8 cellular contexts compared by ENCODE assay signal in genomic region chr19:6767081-6767356, GRCh38. TPM values are rescaled to one million over a fixed set of nuclear protein-coding genes. Genes with fewer than 3 reads are reported as not detected.
DNase-seq lines count a peak whose midpoint lies in the region; ATAC-seq and TF ChIP-seq lines count a peak whose summit lies in the region.

No MANE protein-coding gene starts in this region.

- no peaks in the 10 kb centered on the region for H3K9me3 Mint-ChIP-seq in T-helper 1 cell treated with Interleukin-12 subunit alpha and Interleukin-12 subunit beta and Interleukin-4 antibody, amounts not matched to agents 30 μg/mL and 1 μg/mL, for 36 hours
- H3K9me3 Mint-ChIP-seq in activated B cell treated with CpG ODN at 0.5 μM for 24 hours (no peaks in the 10 kb centered on the region), type B pancreatic cell (no peaks in the 10 kb centered on the region)

- no peaks in the 10 kb centered on the region for H3K27me3 ChIP-seq in kidney epithelial cell (ENCODE audit: control insufficient read depth, insufficient read depth, low read length)

- peaks cover 1% of the 10 kb centered on the region for H3K36me3 ChIP-seq in kidney epithelial cell (ENCODE audit: control insufficient read depth, insufficient read depth, low read length)

- H3K4me3 Mint-ChIP-seq in T-helper 1 cell treated with Interleukin-12 subunit alpha and Interleukin-12 subunit beta and Interleukin-4 antibody, amounts not matched to agents 30 μg/mL and 1 μg/mL, for 36 hours, result peak overlapping the region; percentile 92
- H3K4me3 Mint-ChIP-seq in activated B cell treated with CpG ODN at 0.5 μM for 24 hours (peak overlapping the region; percentile 88), type B pancreatic cell (peak overlapping the region; percentile 97)

- H3K4me1 Mint-ChIP-seq in T-helper 1 cell treated with Interleukin-12 subunit alpha and Interleukin-12 subunit beta and Interleukin-4 antibody, amounts not matched to agents 30 μg/mL and 1 μg/mL, for 36 hours (ENCODE audit: low read depth), result peaks cover 32% of the 10 kb centered on the region
- peaks cover 41% of the 10 kb centered on the region for H3K4me1 Mint-ChIP-seq in activated B cell treated with CpG ODN at 0.5 μM for 24 hours
- peaks cover 4% of the 10 kb centered on the region for H3K4me1 Mint-ChIP-seq in type B pancreatic cell (ENCODE audit: unreplicated experiment)

- intact Hi-C loops in activated B cell treated with CpG ODN at 0.5 μM for 24 hours (cut with micrococcal nuclease), result loop anchor here (1.0 to 5.0 kb wide), 5 partner anchors 14 to 249 kb away; partner anchors contain the start of gene GPR108

- H3K27ac Mint-ChIP-seq in T-helper 1 cell treated with Interleukin-12 subunit alpha and Interleukin-12 subunit beta and Interleukin-4 antibody, amounts not matched to agents 30 μg/mL and 1 μg/mL, for 36 hours, result peak overlapping the region; percentile 94
- H3K27ac Mint-ChIP-seq in activated B cell treated with CpG ODN at 0.5 μM for 24 hours, result peak overlapping the region; percentile 85
- peak overlapping the region; percentile 100 for H3K27ac Mint-ChIP-seq in type B pancreatic cell

- ATAC-seq in HG03095 (IDR thresholded peaks at IDR 0.05; ENCODE audit: unreplicated experiment) (peak; percentile 7), activated B cell treated with CpG ODN at 0.5 μM for 24 hours (ENCODE audit: low read depth) (peak; percentile 22), GM21367 (IDR thresholded peaks at IDR 0.05; ENCODE audit: unreplicated experiment) (no peak)

- TF ChIP-seq CTCF in activated B cell treated with CpG ODN at 0.5 μM for 24 hours (IDR thresholded peaks at IDR 0.05), result no peak
- TF ChIP-seq CTCF in kidney epithelial cell (IDR thresholded peaks at IDR 0.05; ENCODE audit: insufficient read depth, low read length, poor library complexity, severe bottlenecking), result no peak
- no peak for TF ChIP-seq CTCF in type B pancreatic cell (conservative IDR thresholded peaks at IDR 0.05)

- H3K36me3 Mint-ChIP-seq in T-helper 1 cell treated with Interleukin-12 subunit alpha and Interleukin-12 subunit beta and Interleukin-4 antibody, amounts not matched to agents 30 μg/mL and 1 μg/mL, for 36 hours (ENCODE audit: low read depth), result peaks cover 5% of the 10 kb centered on the region
- peaks cover 7% of the 10 kb centered on the region for H3K36me3 Mint-ChIP-seq in activated B cell treated with CpG ODN at 0.5 μM for 24 hours (ENCODE audit: low read depth)
- no peaks in the 10 kb centered on the region for H3K36me3 Mint-ChIP-seq in type B pancreatic cell

- POLR2A ChIA-PET in activated B cell treated with CpG ODN at 0.5 μM for 24 hours (lab: Charles Lee), result interaction anchor here (1.9 to 10.1 kb wide), 2 partner anchors 26 to 35 kb away, joined by 5 to 333 read pairs; no protein-coding TSS in a partner anchor

- DNase-seq in T-helper 1 cell (no peak), activated B cell treated with CpG ODN at 0.5 μM for 24 hours (no peak), kidney epithelial cell (ENCODE audit: low read depth) (no peak), type B pancreatic cell (ENCODE audit: extremely low spot score, unreplicated experiment) (no peak), putamen (ENCODE audit: low spot score) (no peak)

- CTCF ChIA-PET in activated B cell treated with CpG ODN at 0.5 μM for 24 hours (lab: Charles Lee), result no interaction called here

- H3K27me3 Mint-ChIP-seq in T-helper 1 cell treated with Interleukin-12 subunit alpha and Interleukin-12 subunit beta and Interleukin-4 antibody, amounts not matched to agents 30 μg/mL and 1 μg/mL, for 36 hours (ENCODE audit: low read depth), result no peaks in the 10 kb centered on the region
- H3K27me3 Mint-ChIP-seq in activated B cell treated with CpG ODN at 0.5 μM for 24 hours (no peaks in the 10 kb centered on the region), type B pancreatic cell (peaks cover 30% of the 10 kb centered on the region)

- peak overlapping the region; percentile 65 for H3K4me3 ChIP-seq in kidney epithelial cell (ENCODE audit: low read depth, low read length)

RNA-seq across cellular contexts. Expression of gene SH2D3A, which starts 0.2 kb away (rescaled TPM):
- 18.7 and 22.6 TPM in 2 replicates for total RNA-seq in activated B cell treated with CpG ODN at 0.5 μM for 24 hours
- total RNA-seq in kidney epithelial cell, result 40.0 and 45.8 TPM in 2 replicates
- total RNA-seq in type B pancreatic cell (ENCODE audit: low replicate concordance), result 17.4 and 47.5 TPM in 2 replicates

RNA-seq across cellular contexts. Expression of gene VAV1, which starts 5.5 kb away (rescaled TPM):
- total RNA-seq in activated B cell treated with CpG ODN at 0.5 μM for 24 hours (105 and 121 TPM in 2 replicates), kidney epithelial cell (0.27 and 0.50 TPM in 2 replicates), type B pancreatic cell (ENCODE audit: low replicate concordance) (not detected in 2 replicates)

RNA-seq across cellular contexts. Expression of gene TRIP10, which starts 27.5 kb away (rescaled TPM):
- total RNA-seq in activated B cell treated with CpG ODN at 0.5 μM for 24 hours (94.7 and 101 TPM in 2 replicates), kidney epithelial cell (31.2 and 35.2 TPM in 2 replicates), type B pancreatic cell (ENCODE audit: low replicate concordance) (35.1 and 42.3 TPM in 2 replicates)

RNA-seq across cellular contexts. Expression of gene GPR108, which starts 29.6 kb away (rescaled TPM):
- 53.5 and 55.6 TPM in 2 replicates for total RNA-seq in activated B cell treated with CpG ODN at 0.5 μM for 24 hours
- total RNA-seq in kidney epithelial cell, result 59.9 and 66.6 TPM in 2 replicates
- 55.4 and 56.1 TPM in 2 replicates for total RNA-seq in type B pancreatic cell (ENCODE audit: low replicate concordance)

RNA-seq across cellular contexts. Expression of gene C3, which starts 46.6 kb away (rescaled TPM):
- total RNA-seq in activated B cell treated with CpG ODN at 0.5 μM for 24 hours (0.44 and 0.53 TPM in 2 replicates), kidney epithelial cell (58.5 and 61.8 TPM in 2 replicates), type B pancreatic cell (ENCODE audit: low replicate concordance) (8.2 and 14.2 TPM in 2 replicates)

Comparison
In these comparisons a context has a peak if more than half of its experiments do, and no peak if none do; other contexts are left out.
1. RNA of gene VAV1, which starts 5.5 kb away (total RNA-seq): 105 to 121 TPM in activated B cell treated with CpG ODN at 0.5 μM for 24 hours; 0.27 to 0.50 TPM in kidney epithelial cell and not detected in type B pancreatic cell; every median in the first group is over 10 times any median in the second.
2. Peak in every context shown above with its lines, with median percentiles within 50 percentile points of each other: H3K27ac Mint-ChIP-seq and H3K4me3 Mint-ChIP-seq.